1 cellular context compared by ENCODE assay signal in genomic region chr2:86623549-86624547, GRCh38.
TF ChIP-seq lines count a peak whose summit lies in the region.

TSS of gene RNF103 (minus strand) at chr2:86623865. CDS start at chr2:86622886, 979 bp downstream.

TF ChIP-seq in K562, 482 proteins besides CTCF, POLR2A, EP300 and RAD21 (continued from another document and continues in another):
- TF ChIP-seq ZNF639 (CRISPR knock-in tag; conservative IDR thresholded peaks at IDR 0.05 in 1 of 2, IDR thresholded peaks at IDR 0.05 in 1 of 2) (peak in 1 of 2 experiments; percentile 93; a peak in 2 of 4 replicates), ZBTB33 (CRISPR knock-in tag; IDR thresholded peaks at IDR 0.05) (no peak), ZSCAN32 (CRISPR knock-in tag; IDR thresholded peaks at IDR 0.05) (no peak), ZNF584 (CRISPR knock-in tag; IDR thresholded peaks at IDR 0.05; ENCODE audit: low read depth) (no peak), CLOCK (CRISPR knock-in tag; IDR thresholded peaks at IDR 0.05; ENCODE audit: borderline replicate concordance) (no peak), MITF (IDR thresholded peaks at IDR 0.05) (no peak), SP1 (CRISPR knock-in tag; IDR thresholded peaks at IDR 0.05) (no peak), STAG1 (CRISPR knock-in tag; IDR thresholded peaks at IDR 0.05; ENCODE audit: borderline replicate concordance) (no peak), DNMT1 (IDR thresholded peaks at IDR 0.05) (no peak), CREBBP (IDR thresholded peaks at IDR 0.05; ENCODE audit: low read depth, low read length) (no peak), FOXP1 (CRISPR knock-in tag; IDR thresholded peaks at IDR 0.05) (no peak), MED1 (CRISPR knock-in tag; IDR thresholded peaks at IDR 0.05; ENCODE audit: borderline replicate concordance) (no peak), NCOA4 (IDR thresholded peaks at IDR 0.05; ENCODE audit: partially characterized antibody) (no peak), SMC3 (conservative IDR thresholded peaks at IDR 0.05; ENCODE audit: insufficient read depth, low read depth, low read length) (no peak), SMARCA4 (IDR thresholded peaks at IDR 0.05) (no peak), WHSC1 (IDR thresholded peaks at IDR 0.05; ENCODE audit: low read length) (no peak), ESRRA (IDR thresholded peaks at IDR 0.05; ENCODE audit: borderline replicate concordance, low read depth) (peak; percentile 20; the same call in 1 of the 2 replicates), HLTF (IDR thresholded peaks at IDR 0.05) (no peak), FOS (IDR thresholded peaks at IDR 0.05; ENCODE audit: extremely low read depth, insufficient read length) (no peak), HOXB6 (CRISPR knock-in tag; IDR thresholded peaks at IDR 0.05; ENCODE audit: borderline replicate concordance) (no peak), NFYB (IDR thresholded peaks at IDR 0.05; ENCODE audit: extremely low read depth, insufficient read length) (no peak), GATA2 (CRISPR knock-in tag; IDR thresholded peaks at IDR 0.05) (no peak), JUNB (CRISPR knock-in tag; conservative IDR thresholded peaks at IDR 0.05) (no peak)
- TF ChIP-seq, protein P1, sequence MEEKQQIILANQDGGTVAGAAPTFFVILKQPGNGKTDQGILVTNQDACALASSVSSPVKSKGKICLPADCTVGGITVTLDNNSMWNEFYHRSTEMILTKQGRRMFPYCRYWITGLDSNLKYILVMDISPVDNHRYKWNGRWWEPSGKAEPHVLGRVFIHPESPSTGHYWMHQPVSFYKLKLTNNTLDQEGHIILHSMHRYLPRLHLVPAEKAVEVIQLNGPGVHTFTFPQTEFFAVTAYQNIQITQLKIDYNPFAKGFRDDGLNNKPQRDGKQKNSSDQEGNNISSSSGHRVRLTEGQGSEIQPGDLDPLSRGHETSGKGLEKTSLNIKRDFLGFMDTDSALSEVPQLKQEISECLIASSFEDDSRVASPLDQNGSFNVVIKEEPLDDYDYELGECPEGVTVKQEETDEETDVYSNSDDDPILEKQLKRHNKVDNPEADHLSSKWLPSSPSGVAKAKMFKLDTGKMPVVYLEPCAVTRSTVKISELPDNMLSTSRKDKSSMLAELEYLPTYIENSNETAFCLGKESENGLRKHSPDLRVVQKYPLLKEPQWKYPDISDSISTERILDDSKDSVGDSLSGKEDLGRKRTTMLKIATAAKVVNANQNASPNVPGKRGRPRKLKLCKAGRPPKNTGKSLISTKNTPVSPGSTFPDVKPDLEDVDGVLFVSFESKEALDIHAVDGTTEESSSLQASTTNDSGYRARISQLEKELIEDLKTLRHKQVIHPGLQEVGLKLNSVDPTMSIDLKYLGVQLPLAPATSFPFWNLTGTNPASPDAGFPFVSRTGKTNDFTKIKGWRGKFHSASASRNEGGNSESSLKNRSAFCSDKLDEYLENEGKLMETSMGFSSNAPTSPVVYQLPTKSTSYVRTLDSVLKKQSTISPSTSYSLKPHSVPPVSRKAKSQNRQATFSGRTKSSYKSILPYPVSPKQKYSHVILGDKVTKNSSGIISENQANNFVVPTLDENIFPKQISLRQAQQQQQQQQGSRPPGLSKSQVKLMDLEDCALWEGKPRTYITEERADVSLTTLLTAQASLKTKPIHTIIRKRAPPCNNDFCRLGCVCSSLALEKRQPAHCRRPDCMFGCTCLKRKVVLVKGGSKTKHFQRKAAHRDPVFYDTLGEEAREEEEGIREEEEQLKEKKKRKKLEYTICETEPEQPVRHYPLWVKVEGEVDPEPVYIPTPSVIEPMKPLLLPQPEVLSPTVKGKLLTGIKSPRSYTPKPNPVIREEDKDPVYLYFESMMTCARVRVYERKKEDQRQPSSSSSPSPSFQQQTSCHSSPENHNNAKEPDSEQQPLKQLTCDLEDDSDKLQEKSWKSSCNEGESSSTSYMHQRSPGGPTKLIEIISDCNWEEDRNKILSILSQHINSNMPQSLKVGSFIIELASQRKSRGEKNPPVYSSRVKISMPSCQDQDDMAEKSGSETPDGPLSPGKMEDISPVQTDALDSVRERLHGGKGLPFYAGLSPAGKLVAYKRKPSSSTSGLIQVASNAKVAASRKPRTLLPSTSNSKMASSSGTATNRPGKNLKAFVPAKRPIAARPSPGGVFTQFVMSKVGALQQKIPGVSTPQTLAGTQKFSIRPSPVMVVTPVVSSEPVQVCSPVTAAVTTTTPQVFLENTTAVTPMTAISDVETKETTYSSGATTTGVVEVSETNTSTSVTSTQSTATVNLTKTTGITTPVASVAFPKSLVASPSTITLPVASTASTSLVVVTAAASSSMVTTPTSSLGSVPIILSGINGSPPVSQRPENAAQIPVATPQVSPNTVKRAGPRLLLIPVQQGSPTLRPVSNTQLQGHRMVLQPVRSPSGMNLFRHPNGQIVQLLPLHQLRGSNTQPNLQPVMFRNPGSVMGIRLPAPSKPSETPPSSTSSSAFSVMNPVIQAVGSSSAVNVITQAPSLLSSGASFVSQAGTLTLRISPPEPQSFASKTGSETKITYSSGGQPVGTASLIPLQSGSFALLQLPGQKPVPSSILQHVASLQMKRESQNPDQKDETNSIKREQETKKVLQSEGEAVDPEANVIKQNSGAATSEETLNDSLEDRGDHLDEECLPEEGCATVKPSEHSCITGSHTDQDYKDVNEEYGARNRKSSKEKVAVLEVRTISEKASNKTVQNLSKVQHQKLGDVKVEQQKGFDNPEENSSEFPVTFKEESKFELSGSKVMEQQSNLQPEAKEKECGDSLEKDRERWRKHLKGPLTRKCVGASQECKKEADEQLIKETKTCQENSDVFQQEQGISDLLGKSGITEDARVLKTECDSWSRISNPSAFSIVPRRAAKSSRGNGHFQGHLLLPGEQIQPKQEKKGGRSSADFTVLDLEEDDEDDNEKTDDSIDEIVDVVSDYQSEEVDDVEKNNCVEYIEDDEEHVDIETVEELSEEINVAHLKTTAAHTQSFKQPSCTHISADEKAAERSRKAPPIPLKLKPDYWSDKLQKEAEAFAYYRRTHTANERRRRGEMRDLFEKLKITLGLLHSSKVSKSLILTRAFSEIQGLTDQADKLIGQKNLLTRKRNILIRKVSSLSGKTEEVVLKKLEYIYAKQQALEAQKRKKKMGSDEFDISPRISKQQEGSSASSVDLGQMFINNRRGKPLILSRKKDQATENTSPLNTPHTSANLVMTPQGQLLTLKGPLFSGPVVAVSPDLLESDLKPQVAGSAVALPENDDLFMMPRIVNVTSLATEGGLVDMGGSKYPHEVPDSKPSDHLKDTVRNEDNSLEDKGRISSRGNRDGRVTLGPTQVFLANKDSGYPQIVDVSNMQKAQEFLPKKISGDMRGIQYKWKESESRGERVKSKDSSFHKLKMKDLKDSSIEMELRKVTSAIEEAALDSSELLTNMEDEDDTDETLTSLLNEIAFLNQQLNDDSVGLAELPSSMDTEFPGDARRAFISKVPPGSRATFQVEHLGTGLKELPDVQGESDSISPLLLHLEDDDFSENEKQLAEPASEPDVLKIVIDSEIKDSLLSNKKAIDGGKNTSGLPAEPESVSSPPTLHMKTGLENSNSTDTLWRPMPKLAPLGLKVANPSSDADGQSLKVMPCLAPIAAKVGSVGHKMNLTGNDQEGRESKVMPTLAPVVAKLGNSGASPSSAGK (IDR thresholded peaks at IDR 0.05), result peak; percentile 95
- TF ChIP-seq, protein P2, sequence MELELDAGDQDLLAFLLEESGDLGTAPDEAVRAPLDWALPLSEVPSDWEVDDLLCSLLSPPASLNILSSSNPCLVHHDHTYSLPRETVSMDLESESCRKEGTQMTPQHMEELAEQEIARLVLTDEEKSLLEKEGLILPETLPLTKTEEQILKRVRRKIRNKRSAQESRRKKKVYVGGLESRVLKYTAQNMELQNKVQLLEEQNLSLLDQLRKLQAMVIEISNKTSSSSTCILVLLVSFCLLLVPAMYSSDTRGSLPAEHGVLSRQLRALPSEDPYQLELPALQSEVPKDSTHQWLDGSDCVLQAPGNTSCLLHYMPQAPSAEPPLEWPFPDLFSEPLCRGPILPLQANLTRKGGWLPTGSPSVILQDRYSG (tag; conservative IDR thresholded peaks at IDR 0.05; ENCODE audit: low read depth), result no peak
- TF ChIP-seq, protein P3, sequence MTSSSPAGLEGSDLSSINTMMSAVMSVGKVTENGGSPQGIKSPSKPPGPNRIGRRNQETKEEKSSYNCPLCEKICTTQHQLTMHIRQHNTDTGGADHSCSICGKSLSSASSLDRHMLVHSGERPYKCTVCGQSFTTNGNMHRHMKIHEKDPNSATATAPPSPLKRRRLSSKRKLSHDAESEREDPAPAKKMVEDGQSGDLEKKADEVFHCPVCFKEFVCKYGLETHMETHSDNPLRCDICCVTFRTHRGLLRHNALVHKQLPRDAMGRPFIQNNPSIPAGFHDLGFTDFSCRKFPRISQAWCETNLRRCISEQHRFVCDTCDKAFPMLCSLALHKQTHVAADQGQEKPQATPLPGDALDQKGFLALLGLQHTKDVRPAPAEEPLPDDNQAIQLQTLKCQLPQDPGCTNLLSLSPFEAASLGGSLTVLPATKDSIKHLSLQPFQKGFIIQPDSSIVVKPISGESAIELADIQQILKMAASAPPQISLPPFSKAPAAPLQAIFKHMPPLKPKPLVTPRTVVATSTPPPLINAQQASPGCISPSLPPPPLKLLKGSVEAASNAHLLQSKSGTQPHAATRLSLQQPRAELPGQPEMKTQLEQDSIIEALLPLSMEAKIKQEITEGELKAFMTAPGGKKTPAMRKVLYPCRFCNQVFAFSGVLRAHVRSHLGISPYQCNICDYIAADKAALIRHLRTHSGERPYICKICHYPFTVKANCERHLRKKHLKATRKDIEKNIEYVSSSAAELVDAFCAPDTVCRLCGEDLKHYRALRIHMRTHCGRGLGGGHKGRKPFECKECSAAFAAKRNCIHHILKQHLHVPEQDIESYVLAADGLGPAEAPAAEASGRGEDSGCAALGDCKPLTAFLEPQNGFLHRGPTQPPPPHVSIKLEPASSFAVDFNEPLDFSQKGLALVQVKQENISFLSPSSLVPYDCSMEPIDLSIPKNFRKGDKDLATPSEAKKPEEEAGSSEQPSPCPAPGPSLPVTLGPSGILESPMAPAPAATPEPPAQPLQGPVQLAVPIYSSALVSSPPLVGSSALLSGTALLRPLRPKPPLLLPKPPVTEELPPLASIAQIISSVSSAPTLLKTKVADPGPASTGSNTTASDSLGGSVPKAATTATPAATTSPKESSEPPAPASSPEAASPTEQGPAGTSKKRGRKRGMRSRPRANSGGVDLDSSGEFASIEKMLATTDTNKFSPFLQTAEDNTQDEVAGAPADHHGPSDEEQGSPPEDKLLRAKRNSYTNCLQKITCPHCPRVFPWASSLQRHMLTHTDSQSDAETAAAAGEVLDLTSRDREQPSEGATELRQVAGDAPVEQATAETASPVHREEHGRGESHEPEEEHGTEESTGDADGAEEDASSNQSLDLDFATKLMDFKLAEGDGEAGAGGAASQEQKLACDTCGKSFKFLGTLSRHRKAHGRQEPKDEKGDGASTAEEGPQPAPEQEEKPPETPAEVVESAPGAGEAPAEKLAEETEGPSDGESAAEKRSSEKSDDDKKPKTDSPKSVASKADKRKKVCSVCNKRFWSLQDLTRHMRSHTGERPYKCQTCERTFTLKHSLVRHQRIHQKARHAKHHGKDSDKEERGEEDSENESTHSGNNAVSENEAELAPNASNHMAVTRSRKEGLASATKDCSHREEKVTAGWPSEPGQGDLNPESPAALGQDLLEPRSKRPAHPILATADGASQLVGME (CRISPR knock-in tag; IDR thresholded peaks at IDR 0.05), result 0 out of 2 replicates have a peak, but pooled peaks have one; percentile 16
